ENCODE assay signal across 30 cellular contexts in genomic region chr1:34373912-34374311, GRCh38.
"Had no signal": no experiment of that assay in that cellular context is flagged by ENCODE, and none has a peak within 500 bp of the region (broad histone marks: within the 10 kb centered on the region; RNA-seq: fewer than 3 reads in every experiment).

No MANE protein-coding gene starts in this region.

- H3K27me3 Mint-ChIP-seq: activated naive CD4-positive, alpha-beta T cell treated with anti-CD3 and anti-CD28 coated beads, Interleukin-2, amount 10 ng/mL, durations not matched to agents 7 days and 5 days had no signal

- H3K27ac Mint-ChIP-seq: activated CD4-positive, alpha-beta memory T cell treated with anti-CD3 and anti-CD28 coated beads for 36 hours; activated CD4-positive, alpha-beta T cell treated with anti-CD3 and anti-CD28 coated beads for 36 hours; activated CD4-positive, alpha-beta T cell treated with anti-CD3 and anti-CD28 coated beads, Interleukin-2, amount 10 ng/mL, durations not matched to agents 24 days and 14 days; activated CD8-positive, alpha-beta memory T cell treated with anti-CD3 and anti-CD28 coated beads, Interleukin-2, amount 10 ng/mL, durations not matched to agents 7 days and 5 days; activated CD8-positive, alpha-beta T cell treated with anti-CD3 and anti-CD28 coated beads, Interleukin-2, amount 10 ng/mL, durations not matched to agents 7 days and 5 days; activated naive CD4-positive, alpha-beta T cell treated with anti-CD3 and anti-CD28 coated beads, Interleukin-2, amount 10 ng/mL, durations not matched to agents 7 days and 5 days; activated naive CD4-positive, alpha-beta T cell treated with anti-CD3 and anti-CD28 coated beads, Interleukin-2, amount 50 U/mL, for 72 hours; activated naive CD8-positive, alpha-beta T cell treated with anti-CD3 and anti-CD28 coated beads, Interleukin-2, amount 10 ng/mL, durations not matched to agents 7 days and 5 days; activated T-helper 1 cell treated with anti-CD3 and anti-CD28 coated beads, Interleukin-12 subunit alpha, Interleukin-12 subunit beta, Interleukin-2, Interleukin-4 antibody, amounts not matched to agents 30 ng/mL and 10 ng/mL and 1 ng/mL, durations not matched to agents 14 hours and 24 hours and 36 hours; activated T-helper 2 cell treated with anti-CD3 and anti-CD28 coated beads, Interferon-gamma antibody, Interleukin-2, Interleukin-4, amounts not matched to agents 10 μg/mL and 5 μg/mL and 100 μg/mL, durations not matched to agents 14 hours and 24 hours and 36 hours had no signal

- H3K27ac ChIP-seq: ascending aorta, breast epithelium, cardiac muscle cell, colonic mucosa, epithelial cell of prostate had no signal

- H3K4me1 Mint-ChIP-seq: activated CD4-positive, alpha-beta T cell treated with anti-CD3 and anti-CD28 coated beads for 36 hours; activated CD4-positive, alpha-beta T cell treated with anti-CD3 and anti-CD28 coated beads, Interleukin-2, amount 10 ng/mL, durations not matched to agents 24 days and 14 days; activated CD8-positive, alpha-beta memory T cell treated with anti-CD3 and anti-CD28 coated beads, Interleukin-2, amount 10 ng/mL, durations not matched to agents 7 days and 5 days; activated naive CD4-positive, alpha-beta T cell treated with anti-CD3 and anti-CD28 coated beads, Interleukin-2, amount 10 ng/mL, durations not matched to agents 7 days and 5 days; activated naive CD8-positive, alpha-beta T cell treated with anti-CD3 and anti-CD28 coated beads, Interleukin-2, amount 10 ng/mL, durations not matched to agents 7 days and 5 days had no signal

- H3K4me3 Mint-ChIP-seq: activated CD4-positive, alpha-beta memory T cell treated with anti-CD3 and anti-CD28 coated beads for 36 hours; activated CD4-positive, alpha-beta T cell treated with anti-CD3 and anti-CD28 coated beads for 36 hours; activated CD4-positive, alpha-beta T cell treated with anti-CD3 and anti-CD28 coated beads, Interleukin-2, amount 10 ng/mL, durations not matched to agents 24 days and 14 days; activated CD8-positive, alpha-beta memory T cell treated with anti-CD3 and anti-CD28 coated beads, Interleukin-2, amount 10 ng/mL, durations not matched to agents 7 days and 5 days; activated CD8-positive, alpha-beta T cell treated with anti-CD3 and anti-CD28 coated beads, Interleukin-2, amount 10 ng/mL, durations not matched to agents 7 days and 5 days; activated naive CD4-positive, alpha-beta T cell treated with anti-CD3 and anti-CD28 coated beads, Interleukin-2, amount 10 ng/mL, durations not matched to agents 7 days and 5 days; activated naive CD8-positive, alpha-beta T cell treated with anti-CD3 and anti-CD28 coated beads, Interleukin-2, amount 10 ng/mL, durations not matched to agents 7 days and 5 days; activated T-helper 1 cell treated with anti-CD3 and anti-CD28 coated beads, Interleukin-12 subunit alpha, Interleukin-12 subunit beta, Interleukin-2, Interleukin-4 antibody, amounts not matched to agents 30 ng/mL and 10 ng/mL and 1 ng/mL, durations not matched to agents 14 hours and 24 hours and 36 hours; brain had no signal

- ATAC-seq: activated CD4-positive, alpha-beta T cell treated with anti-CD3 and anti-CD28 coated beads for 36 hours; activated CD8-positive, alpha-beta memory T cell treated with anti-CD3 and anti-CD28 coated beads, Interleukin-2, amount 10 ng/mL, durations not matched to agents 7 days and 5 days; activated CD8-positive, alpha-beta T cell treated with anti-CD3 and anti-CD28 coated beads, Interleukin-2, amount 10 ng/mL, durations not matched to agents 7 days and 5 days; activated naive CD4-positive, alpha-beta T cell treated with anti-CD3 and anti-CD28 coated beads, Interleukin-2, amount 50 U/mL, for 72 hours; esophagus mucosa had no signal

- H3K27me3 ChIP-seq: ascending aorta had no signal

- H3K4me1 ChIP-seq: ascending aorta, breast epithelium, colonic mucosa had no signal

- H3K4me3 ChIP-seq: ascending aorta, breast epithelium, cardiac muscle cell, colonic mucosa had no signal

- DNase-seq: activated CD4-positive, alpha-beta memory T cell treated with anti-CD3 and anti-CD28 coated beads for 36 hours; activated CD4-positive, alpha-beta T cell treated with anti-CD3 and anti-CD28 coated beads for 36 hours; activated CD4-positive, alpha-beta T cell treated with anti-CD3 and anti-CD28 coated beads, Interleukin-2, amount 10 ng/mL, durations not matched to agents 24 days and 14 days; activated CD4-positive, CD25-positive, alpha-beta regulatory T cell; activated CD4-positive, CD25-positive, alpha-beta regulatory T cell treated with anti-CD3 and anti-CD28 coated beads, Interleukin-2, amount 50 U/mL, for 72 hours; activated CD8-positive, alpha-beta memory T cell treated with anti-CD3 and anti-CD28 coated beads, Interleukin-2, amount 10 ng/mL, durations not matched to agents 7 days and 5 days; activated CD8-positive, alpha-beta memory T cell treated with anti-CD3 and anti-CD28 coated beads, Interleukin-2, amount 50 U/mL, for 4 hours; activated CD8-positive, alpha-beta T cell treated with anti-CD3 and anti-CD28 coated beads, Interleukin-2, amount 10 ng/mL, durations not matched to agents 7 days and 5 days; activated effector memory CD4-positive, alpha-beta T cell treated with anti-CD3 and anti-CD28 coated beads, Interleukin-2, amount 50 U/mL, for 16 hours; activated naive CD4-positive, alpha-beta T cell treated with anti-CD3 and anti-CD28 coated beads, Interleukin-2, amount 10 ng/mL, durations not matched to agents 7 days and 5 days; activated naive CD8-positive, alpha-beta T cell treated with anti-CD3 and anti-CD28 coated beads, Interleukin-2, amount 10 ng/mL, durations not matched to agents 7 days and 5 days; activated T-cell treated with anti-CD3 and anti-CD28 coated beads, Interleukin-2, amount 50 U/mL, for 1 hour; activated T-cell treated with anti-CD3 and anti-CD28 coated beads, Interleukin-2, amount 50 U/mL, for 48 hours; central memory CD4-positive, alpha-beta T cell; cerebellar nuclear complex; colonic mucosa; effector CD8-positive, alpha-beta T cell; foreskin fibroblast; head of caudate nucleus; hippocampal formation; T-helper 2 cell had no signal

- H3K9me3 Mint-ChIP-seq: activated CD4-positive, alpha-beta memory T cell treated with anti-CD3 and anti-CD28 coated beads for 36 hours; activated CD4-positive, alpha-beta T cell treated with anti-CD3 and anti-CD28 coated beads, Interleukin-2, amount 10 ng/mL, durations not matched to agents 24 days and 14 days; activated naive CD4-positive, alpha-beta T cell treated with anti-CD3 and anti-CD28 coated beads, Interleukin-2, amount 10 ng/mL, durations not matched to agents 7 days and 5 days; activated naive CD4-positive, alpha-beta T cell treated with anti-CD3 and anti-CD28 coated beads, Interleukin-2, amount 50 U/mL, for 72 hours; activated naive CD8-positive, alpha-beta T cell treated with anti-CD3 and anti-CD28 coated beads, Interleukin-2, amount 10 ng/mL, durations not matched to agents 7 days and 5 days; activated T-helper 1 cell treated with anti-CD3 and anti-CD28 coated beads, Interleukin-12 subunit alpha, Interleukin-12 subunit beta, Interleukin-2, Interleukin-4 antibody, amounts not matched to agents 30 ng/mL and 10 ng/mL and 1 ng/mL, durations not matched to agents 14 hours and 24 hours and 36 hours; activated T-helper 2 cell treated with anti-CD3 and anti-CD28 coated beads, Interferon-gamma antibody, Interleukin-2, Interleukin-4, amounts not matched to agents 10 μg/mL and 5 μg/mL and 100 μg/mL, durations not matched to agents 14 hours and 24 hours and 36 hours had no signal

- H3K9me3 ChIP-seq: ascending aorta, breast epithelium, colonic mucosa had no signal

- H3K36me3 ChIP-seq: ascending aorta, breast epithelium, cardiac muscle cell, colonic mucosa had no signal

- H3K36me3 Mint-ChIP-seq: activated CD4-positive, alpha-beta memory T cell treated with anti-CD3 and anti-CD28 coated beads for 36 hours; activated CD8-positive, alpha-beta memory T cell treated with anti-CD3 and anti-CD28 coated beads, Interleukin-2, amount 10 ng/mL, durations not matched to agents 7 days and 5 days; activated naive CD4-positive, alpha-beta T cell treated with anti-CD3 and anti-CD28 coated beads, Interleukin-2, amount 10 ng/mL, durations not matched to agents 7 days and 5 days; activated naive CD4-positive, alpha-beta T cell treated with anti-CD3 and anti-CD28 coated beads, Interleukin-2, amount 50 U/mL, for 72 hours; activated naive CD8-positive, alpha-beta T cell treated with anti-CD3 and anti-CD28 coated beads, Interleukin-2, amount 10 ng/mL, durations not matched to agents 7 days and 5 days; brain had no signal
